Comparison of ENCODE assay signal across 8 cellular contexts in the genomic region with DNA sequence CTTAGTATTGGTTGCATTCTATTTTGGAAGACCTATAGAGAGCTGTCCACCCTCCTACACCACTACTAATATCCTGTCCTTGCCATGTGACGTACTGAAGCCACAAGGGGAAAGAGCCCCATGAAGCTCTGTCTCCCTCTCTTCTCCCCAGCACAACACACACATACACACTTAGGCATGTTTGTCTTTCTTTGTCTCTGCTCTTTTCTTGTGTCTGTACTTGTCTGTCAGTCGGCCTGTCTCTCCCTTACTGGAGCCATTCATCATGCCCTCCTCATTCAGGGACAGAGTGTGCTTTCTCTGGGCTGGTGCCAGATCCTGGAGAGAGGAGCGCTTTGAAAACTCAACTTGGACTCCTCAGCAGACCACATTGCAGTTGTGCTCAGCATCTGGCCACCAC. TPM values are rescaled to one million over a fixed set of nuclear protein-coding genes. Genes with fewer than 3 reads are reported as not detected.
DNase-seq lines count a peak whose midpoint lies in the region; ATAC-seq lines count a peak whose summit lies in the region.
"Had no signal": no experiment of that assay in that cellular context is flagged by ENCODE, and none has a peak within 500 bp of the region (broad histone marks: within the 10 kb centered on the region; RNA-seq: fewer than 3 reads in every experiment).

No MANE protein-coding gene starts in this region.

- H3K27me3 ChIP-seq in MG63 = no peaks in the 10 kb centered on the region
- H3K27me3 ChIP-seq in right cardiac atrium (ENCODE audit: control insufficient read depth, insufficient read depth) = no peaks in the 10 kb centered on the region

- H3K36me3 ChIP-seq in MG63 = peaks cover under 1% of the 10 kb centered on the region

- peak; percentile 33 for DNase-seq in MG63
- peak in 37 of 58 donors; percentile 6 to 77 (median 31) for DNase-seq in anterior cingulate cortex (lab: John Stamatoyannopoulos, UW)
- peak; percentile 69 to 86 (median 69) for DNase-seq in right cardiac atrium
- DNase-seq in SKM-1 (lab: John Stamatoyannopoulos, UW; ENCODE audit: unreplicated experiment) = no peak
- no peak for DNase-seq in GOT3 (lab: John Stamatoyannopoulos, UW)
- DNase-seq: NCI-H510A had no signal

- no peak overlapping the region for H3K4me3 ChIP-seq in MG63
- no peak overlapping the region for H3K4me3 ChIP-seq in right cardiac atrium (ENCODE audit: low read length)

- H3K9me3 ChIP-seq in MG63 = no peaks in the 10 kb centered on the region
- H3K9me3 ChIP-seq in right cardiac atrium (ENCODE audit: control insufficient read depth, low read length) = no peaks in the 10 kb centered on the region

- H3K36me3 Mint-ChIP-seq in stimulated activated memory B cell treated with anti-CD40 and anti-IgM and Interleukin-4, amounts not matched to agents 10 μg/mL and 1 μg/mL and 100 μg/mL, for 72 hours = peaks cover 49% of the 10 kb centered on the region

- intact Hi-C loops in right cardiac atrium (cut with DNase I) = no loop called here

- no peak overlapping the region for H3K4me3 Mint-ChIP-seq in stimulated activated memory B cell treated with anti-CD40 and anti-IgM and Interleukin-4, amounts not matched to agents 10 μg/mL and 1 μg/mL and 100 μg/mL, for 72 hours

- H3K4me1 ChIP-seq in right cardiac atrium (ENCODE audit: control insufficient read depth, insufficient read depth, low read length) = peaks cover 9% of the 10 kb centered on the region

- ATAC-seq in right cardiac atrium (peak; percentile 80 to 84), GM18909 (IDR thresholded peaks at IDR 0.05; ENCODE audit: poor library complexity, unreplicated experiment) (no peak)
- ATAC-seq in stimulated activated memory B cell treated with anti-CD40 and anti-IgM and Interleukin-4, amounts not matched to agents 10 μg/mL and 1 μg/mL and 100 μg/mL, for 72 hours = no peak

- 43% methylated on average over 3 of the region's 3 CpGs for WGBS in right cardiac atrium

- H3K27ac Mint-ChIP-seq in stimulated activated memory B cell treated with anti-CD40 and anti-IgM and Interleukin-4, amounts not matched to agents 10 μg/mL and 1 μg/mL and 100 μg/mL, for 72 hours = peak overlapping the region; percentile 75

- peaks cover 38% of the 10 kb centered on the region for H3K4me1 Mint-ChIP-seq in stimulated activated memory B cell treated with anti-CD40 and anti-IgM and Interleukin-4, amounts not matched to agents 10 μg/mL and 1 μg/mL and 100 μg/mL, for 72 hours

- no peaks in the 10 kb centered on the region for H3K9me3 Mint-ChIP-seq in stimulated activated memory B cell treated with anti-CD40 and anti-IgM and Interleukin-4, amounts not matched to agents 10 μg/mL and 1 μg/mL and 100 μg/mL, for 72 hours

- H3K27me3 Mint-ChIP-seq in stimulated activated memory B cell treated with anti-CD40 and anti-IgM and Interleukin-4, amounts not matched to agents 10 μg/mL and 1 μg/mL and 100 μg/mL, for 72 hours = no peaks in the 10 kb centered on the region

- peak overlapping the region; percentile 6 for H3K27ac ChIP-seq in right cardiac atrium (ENCODE audit: low read length)

RNA-seq across cellular contexts. Expression of a gene that starts 47.6 kb away (rescaled TPM):
- total RNA-seq in MG63 (2014; rRNA removed; shearing (Covaris generic); ENCODE audit: low replicate concordance) = 66.0 and 93.7 TPM in 2 replicates
- total RNA-seq in right cardiac atrium = 10 to 100 TPM; 62.8 to 75.1 (median 71.5) TPM
- 86.4 TPM for polyA plus RNA-seq in right cardiac atrium

Comparison
In these comparisons a context has a peak if more than half of its experiments do, and no peak if none do; other contexts are left out.
1. DNase-seq: peak in MG63 (single experiment), anterior cingulate cortex (37 of 58) and right cardiac atrium (3 of 3); none in SKM-1 (single experiment) and GOT3 (single experiment).
2. ATAC-seq: peak in right cardiac atrium (2 of 2); none in stimulated activated memory B cell treated with anti-CD40 and anti-IgM and Interleukin-4, amounts not matched to agents 10 μg/mL and 1 μg/mL and 100 μg/mL, for 72 hours (single experiment) and GM18909 (single experiment).